26 cellular contexts compared by ENCODE assay signal in the genomic region with DNA sequence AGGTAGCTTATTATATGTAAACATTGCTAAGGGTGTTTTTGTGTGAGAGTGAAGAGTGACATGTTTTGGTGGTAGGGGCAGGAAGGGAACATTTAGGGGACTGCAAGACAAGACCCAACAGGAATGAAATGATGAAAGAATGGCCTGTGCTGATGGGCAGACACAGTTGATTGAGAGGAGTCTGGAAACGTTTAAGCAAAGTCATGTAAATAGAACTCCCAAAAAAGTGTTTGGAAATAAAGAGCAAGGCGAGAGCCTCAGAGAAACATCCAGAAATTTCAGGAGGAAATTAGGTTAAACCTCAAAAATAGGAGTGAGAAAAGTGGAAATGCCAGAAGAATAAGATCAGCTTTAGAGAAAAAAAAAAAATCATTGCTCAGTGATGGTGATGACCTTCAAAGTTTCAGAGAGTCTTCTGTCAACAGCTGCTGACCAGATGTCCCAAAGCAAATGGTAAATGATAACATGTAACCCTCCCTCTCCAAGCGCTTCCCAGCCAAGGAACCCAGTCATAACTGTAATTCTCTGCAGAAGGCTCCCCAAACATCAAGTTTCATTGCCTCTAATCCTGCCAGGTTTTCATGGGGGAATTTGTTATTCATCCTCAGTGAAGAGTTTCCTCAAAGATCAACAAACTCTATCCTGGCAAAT.
DNase-seq lines count a peak whose midpoint lies in the region; ATAC-seq and TF ChIP-seq lines count a peak whose summit lies in the region.
"Had no signal": no experiment of that assay in that cellular context is flagged by ENCODE, and none has a peak within 500 bp of the region (broad histone marks: within the 10 kb centered on the region; RNA-seq: fewer than 3 reads in every experiment).

No MANE protein-coding gene starts in this region.

- no peaks in the 10 kb centered on the region for H3K79me2 ChIP-seq in GM23248 (ENCODE audit: insufficient read depth)
- H3K79me2 ChIP-seq: parathyroid adenoma had no signal

- no peak overlapping the region for H3K14ac ChIP-seq in mesenchymal stem cell (ENCODE audit: low read length in 2 of 2)

- H3K4me3 ChIP-seq in AG09309 (ENCODE audit: control insufficient read depth, low read depth, low read length) (no peak overlapping the region), GM23248 (no peak overlapping the region), mesenchymal stem cell (ENCODE audit: insufficient read depth in 1 of 2, low read depth in 1 of 2, low read length in 2 of 2) (no peak overlapping the region), coronary artery (no peak overlapping the region)
- H3K4me3 ChIP-seq: GM12878, GM23338, left lung had no signal

- peak overlapping the region; percentile 61 for H3K27ac ChIP-seq in GM23248
- H3K27ac ChIP-seq in mesenchymal stem cell (ENCODE audit: low read length, poor library complexity, severe bottlenecking): no peak overlapping the region
- no peak overlapping the region for H3K27ac ChIP-seq in coronary artery
- H3K27ac ChIP-seq in foreskin keratinocyte: no peak overlapping the region
- H3K27ac ChIP-seq: HL-60, left lung, parathyroid adenoma had no signal

- in situ Hi-C loops in GM23248 (cut with MboI): no loop called here

- no peaks in the 10 kb centered on the region for H3K27me3 Mint-ChIP-seq in activated T-cell treated with anti-CD3 and anti-CD28 coated beads, Interleukin-2, amount 50 U/mL, for 4 hours (ENCODE audit: low read depth)
- H3K27me3 Mint-ChIP-seq: central memory CD8-positive, alpha-beta T cell had no signal

- no peak overlapping the region for H2BK120ac ChIP-seq in mesenchymal stem cell (ENCODE audit: low read depth, low read length)

- no peak overlapping the region for H2BK5ac ChIP-seq in mesenchymal stem cell (ENCODE audit: low read depth, low read length, poor library complexity, severe bottlenecking)

- H3K4me3 Mint-ChIP-seq in activated T-cell treated with anti-CD3 and anti-CD28 coated beads, Interleukin-2, amount 50 U/mL, for 4 hours: no peak overlapping the region
- H3K4me3 Mint-ChIP-seq: CD8-positive, alpha-beta memory T cell; central memory CD8-positive, alpha-beta T cell; GM23338; nephron had no signal

- H3K4ac ChIP-seq in mesenchymal stem cell (ENCODE audit: low read depth in 1 of 2, low read length in 2 of 2): no peak overlapping the region

- H3K9ac ChIP-seq in GM23248 (no peak overlapping the region), mesenchymal stem cell (ENCODE audit: low read length) (peak overlapping the region; percentile 50)
- H3K9ac ChIP-seq: parathyroid adenoma had no signal

- H4K20me1 ChIP-seq in GM23248 (ENCODE audit: insufficient read depth): no peaks in the 10 kb centered on the region

- H4K91ac ChIP-seq in mesenchymal stem cell (ENCODE audit: low read length): no peak overlapping the region

- H3K36me3 Mint-ChIP-seq in activated T-cell treated with anti-CD3 and anti-CD28 coated beads, Interleukin-2, amount 50 U/mL, for 4 hours (ENCODE audit: insufficient read depth): no peaks in the 10 kb centered on the region
- H3K36me3 Mint-ChIP-seq: CD8-positive, alpha-beta memory T cell had no signal

- no peaks in the 10 kb centered on the region for H3K9me2 ChIP-seq in GM23248 (ENCODE audit: insufficient read depth)

- H3K27me3 ChIP-seq in GM23248 (replicated peaks; ENCODE audit: insufficient read depth) (no peaks in the 10 kb centered on the region), mesenchymal stem cell (ENCODE audit: control insufficient read depth in 1 of 2, insufficient read depth in 1 of 2, low read length in 2 of 2) (no peaks in the 10 kb centered on the region), foreskin keratinocyte (no peaks in the 10 kb centered on the region)
- H3K27me3 ChIP-seq: left lung had no signal

- H3K4me2 ChIP-seq in GM23248 (ENCODE audit: unreplicated experiment): peak overlapping the region; percentile 29
- H3K4me2 ChIP-seq in mesenchymal stem cell (ENCODE audit: low read length, poor library complexity, severe bottlenecking): no peak overlapping the region
- H3K4me2 ChIP-seq: GM23338 had no signal

- H4K8ac ChIP-seq in mesenchymal stem cell (ENCODE audit: low read length): no peak overlapping the region

- DNase-seq in AG09309 (ENCODE audit: low read depth): peak; percentile 93
- peak; percentile 86 for DNase-seq in GM23248
- DNase-seq in fibroblast of gingiva (ENCODE audit: low read depth): peak; percentile 97
- DNase-seq in mesenchymal stem cell: peak; percentile 1
- no peak for DNase-seq in coronary artery (ENCODE audit: low spot score)
- DNase-seq in foreskin keratinocyte: no peak
- DNase-seq in activated CD4-positive, alpha-beta T cell treated with anti-CD3 and anti-CD28 coated beads, Interleukin-2, amount 50 U/mL, for 4 hours: no peak
- DNase-seq in activated T-cell treated with anti-CD3 and anti-CD28 coated beads, Interleukin-2, amount 50 U/mL, for 4 hours: no peak
- DNase-seq: activated CD4-positive, alpha-beta T cell treated with anti-CD3 and anti-CD28 coated beads for 1 hour; activated naive CD4-positive, alpha-beta T cell treated with Interleukin-2 at 50 U/mL for 16 hours; activated T-cell treated with anti-CD3 and anti-CD28 coated beads, Interleukin-2, amount 50 U/mL, for 48 hours; AML-193; CD8-positive, alpha-beta memory T cell; DMS153; GDM1; left lung; NCI-H1092 treated with DMSO at 0.1 percent for 48 hours; NCI-H2029; SHP77; T-helper 1 cell had no signal

- no peak for TF ChIP-seq CTCF in AG09309 (IDR thresholded peaks at IDR 0.05; ENCODE audit: control insufficient read depth, insufficient read depth, low read depth, low read length, missing control alignments)
- TF ChIP-seq CTCF in coronary artery (IDR thresholded peaks at IDR 0.05): no peak
- TF ChIP-seq CTCF in foreskin keratinocyte (conservative IDR thresholded peaks at IDR 0.05): no peak

- H2BK12ac ChIP-seq in mesenchymal stem cell (ENCODE audit: low read length in 2 of 2): no peak overlapping the region

- H3K4me1 ChIP-seq in GM23248 (ENCODE audit: insufficient read depth): peaks cover 14% of the 10 kb centered on the region
- no peaks in the 10 kb centered on the region for H3K4me1 ChIP-seq in mesenchymal stem cell (ENCODE audit: control insufficient read depth, insufficient read depth, low read depth, low read length)
- H3K4me1 ChIP-seq in foreskin keratinocyte: no peaks in the 10 kb centered on the region
- H3K4me1 ChIP-seq: left lung, parathyroid adenoma had no signal

- H2BK15ac ChIP-seq in mesenchymal stem cell (ENCODE audit: low read depth, poor library complexity, severe bottlenecking): no peak overlapping the region

- peaks cover 21% of the 10 kb centered on the region for H3F3A ChIP-seq in GM23248 (ENCODE audit: insufficient read depth)

- no peak overlapping the region for H2AFZ ChIP-seq in GM23248
- H2AFZ ChIP-seq in mesenchymal stem cell (ENCODE audit: low read depth, low read length): no peak overlapping the region
- H2AFZ ChIP-seq: GM23338, parathyroid adenoma had no signal

- no peak overlapping the region for H2AK5ac ChIP-seq in mesenchymal stem cell (ENCODE audit: low read length, severe bottlenecking)

- H3K18ac ChIP-seq in mesenchymal stem cell (ENCODE audit: low read depth in 1 of 2, low read length in 2 of 2): no peak overlapping the region

- H3K9me3 Mint-ChIP-seq in activated T-cell treated with anti-CD3 and anti-CD28 coated beads, Interleukin-2, amount 50 U/mL, for 4 hours: peaks cover 19% of the 10 kb centered on the region
- H3K9me3 Mint-ChIP-seq: central memory CD8-positive, alpha-beta T cell had no signal

- H3K23ac ChIP-seq in mesenchymal stem cell (ENCODE audit: low read length in 2 of 2): no peak overlapping the region

- no peaks in the 10 kb centered on the region for H3K4me1 Mint-ChIP-seq in activated T-cell treated with anti-CD3 and anti-CD28 coated beads, Interleukin-2, amount 50 U/mL, for 4 hours (ENCODE audit: low read depth)
- H3K4me1 Mint-ChIP-seq: CD8-positive, alpha-beta memory T cell; central memory CD8-positive, alpha-beta T cell; GM23338; nephron had no signal

- H3K9me3 ChIP-seq in GM23248 (ENCODE audit: low read depth): no peaks in the 10 kb centered on the region
- peaks cover 16% of the 10 kb centered on the region for H3K9me3 ChIP-seq in mesenchymal stem cell (ENCODE audit: control insufficient read depth, low read length)

- ATAC-seq in foreskin keratinocyte: no peak
- ATAC-seq in activated T-cell treated with anti-CD3 and anti-CD28 coated beads, Interleukin-2, amount 50 U/mL, for 4 hours: no peak
- ATAC-seq: GM12878, GM23338, left lung had no signal

- H3K79me1 ChIP-seq in mesenchymal stem cell (replicated peaks; ENCODE audit: low read length, poor library complexity, severe bottlenecking): no peaks in the 10 kb centered on the region

- H3K36me3 ChIP-seq in GM23248 (ENCODE audit: low read depth): no peaks in the 10 kb centered on the region
- no peaks in the 10 kb centered on the region for H3K36me3 ChIP-seq in mesenchymal stem cell (ENCODE audit: control insufficient read depth in 1 of 2, insufficient read depth in 2 of 2, low read depth in 1 of 2, low read length in 2 of 2)
- H3K36me3 ChIP-seq: left lung had no signal

- 4 to 6% methylated on average over 3 of the region's 3 CpGs for WGBS in GM23248 (ENCODE audit: low coverage in 1 of 2, low lambda C conversion rate in 2 of 2, missing lambda C conversion rate in 2 of 2), 2 experiments
- WGBS in mesenchymal stem cell: 63% methylated on average over 3 of the region's 3 CpGs

Comparison
In these comparisons a context has a peak if more than half of its experiments do, and no peak if none do; other contexts are left out.
1. DNase-seq: peak in AG09309 (single experiment), GM23248 (single experiment), fibroblast of gingiva (single experiment) and mesenchymal stem cell (single experiment); none in coronary artery (single experiment), foreskin keratinocyte (0 of 2), activated CD4-positive, alpha-beta T cell treated with anti-CD3 and anti-CD28 coated beads, Interleukin-2, amount 50 U/mL, for 4 hours (0 of 2) and activated T-cell treated with anti-CD3 and anti-CD28 coated beads, Interleukin-2, amount 50 U/mL, for 4 hours (single experiment).